In the genomic region with DNA sequence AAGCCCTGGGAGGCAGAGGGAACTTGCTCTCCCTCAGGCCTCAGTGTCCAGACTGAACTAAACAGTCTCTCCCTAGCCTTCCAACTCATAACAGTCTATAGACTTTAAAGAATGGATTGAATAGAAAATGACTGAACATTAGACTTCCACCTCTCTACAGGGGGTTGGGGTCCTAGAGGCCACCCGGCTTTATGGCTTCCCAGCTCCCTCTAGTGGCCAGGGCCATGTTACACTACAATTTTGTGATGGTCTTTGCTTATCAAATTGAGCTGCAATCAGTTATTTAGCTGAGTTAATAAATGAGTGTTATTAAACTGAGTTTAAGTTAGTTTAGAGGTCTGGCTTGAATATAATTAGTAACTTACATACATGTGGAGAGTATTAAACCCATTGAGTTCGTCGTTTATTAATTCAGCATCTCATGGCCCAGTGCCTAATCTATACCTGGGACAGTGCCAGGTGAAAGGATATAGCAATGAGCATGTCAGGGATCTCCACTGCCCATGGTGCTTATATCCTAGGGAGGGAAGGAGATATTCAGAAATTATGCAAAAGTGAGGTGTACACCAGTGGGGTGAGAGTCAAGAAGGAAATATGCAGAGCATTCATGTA, we compare ENCODE assay signal across 1 cellular context.
TF ChIP-seq lines count a peak whose summit lies in the region.

No MANE protein-coding gene starts in this region.

TF ChIP-seq in K562, 482 proteins besides CTCF, POLR2A, EP300 and RAD21 (continued from another document):
- TF ChIP-seq, protein P1, sequence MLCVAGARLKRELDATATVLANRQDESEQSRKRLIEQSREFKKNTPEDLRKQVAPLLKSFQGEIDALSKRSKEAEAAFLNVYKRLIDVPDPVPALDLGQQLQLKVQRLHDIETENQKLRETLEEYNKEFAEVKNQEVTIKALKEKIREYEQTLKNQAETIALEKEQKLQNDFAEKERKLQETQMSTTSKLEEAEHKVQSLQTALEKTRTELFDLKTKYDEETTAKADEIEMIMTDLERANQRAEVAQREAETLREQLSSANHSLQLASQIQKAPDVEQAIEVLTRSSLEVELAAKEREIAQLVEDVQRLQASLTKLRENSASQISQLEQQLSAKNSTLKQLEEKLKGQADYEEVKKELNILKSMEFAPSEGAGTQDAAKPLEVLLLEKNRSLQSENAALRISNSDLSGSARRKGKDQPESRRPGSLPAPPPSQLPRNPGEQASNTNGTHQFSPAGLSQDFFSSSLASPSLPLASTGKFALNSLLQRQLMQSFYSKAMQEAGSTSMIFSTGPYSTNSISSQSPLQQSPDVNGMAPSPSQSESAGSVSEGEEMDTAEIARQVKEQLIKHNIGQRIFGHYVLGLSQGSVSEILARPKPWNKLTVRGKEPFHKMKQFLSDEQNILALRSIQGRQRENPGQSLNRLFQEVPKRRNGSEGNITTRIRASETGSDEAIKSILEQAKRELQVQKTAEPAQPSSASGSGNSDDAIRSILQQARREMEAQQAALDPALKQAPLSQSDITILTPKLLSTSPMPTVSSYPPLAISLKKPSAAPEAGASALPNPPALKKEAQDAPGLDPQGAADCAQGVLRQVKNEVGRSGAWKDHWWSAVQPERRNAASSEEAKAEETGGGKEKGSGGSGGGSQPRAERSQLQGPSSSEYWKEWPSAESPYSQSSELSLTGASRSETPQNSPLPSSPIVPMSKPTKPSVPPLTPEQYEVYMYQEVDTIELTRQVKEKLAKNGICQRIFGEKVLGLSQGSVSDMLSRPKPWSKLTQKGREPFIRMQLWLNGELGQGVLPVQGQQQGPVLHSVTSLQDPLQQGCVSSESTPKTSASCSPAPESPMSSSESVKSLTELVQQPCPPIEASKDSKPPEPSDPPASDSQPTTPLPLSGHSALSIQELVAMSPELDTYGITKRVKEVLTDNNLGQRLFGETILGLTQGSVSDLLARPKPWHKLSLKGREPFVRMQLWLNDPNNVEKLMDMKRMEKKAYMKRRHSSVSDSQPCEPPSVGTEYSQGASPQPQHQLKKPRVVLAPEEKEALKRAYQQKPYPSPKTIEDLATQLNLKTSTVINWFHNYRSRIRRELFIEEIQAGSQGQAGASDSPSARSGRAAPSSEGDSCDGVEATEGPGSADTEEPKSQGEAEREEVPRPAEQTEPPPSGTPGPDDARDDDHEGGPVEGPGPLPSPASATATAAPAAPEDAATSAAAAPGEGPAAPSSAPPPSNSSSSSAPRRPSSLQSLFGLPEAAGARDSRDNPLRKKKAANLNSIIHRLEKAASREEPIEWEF (CRISPR knock-in tag; IDR thresholded peaks at IDR 0.05): no peak
- TF ChIP-seq SAFB2 (IDR thresholded peaks at IDR 0.05; ENCODE audit: borderline replicate concordance, low read depth, low read length, severe bottlenecking): no peak
- no peak for TF ChIP-seq CAMTA2 (CRISPR knock-in tag; conservative IDR thresholded peaks at IDR 0.05)
- peak; percentile 26; the same call in 1 of the 2 replicates for TF ChIP-seq ZBTB7A (IDR thresholded peaks at IDR 0.05; ENCODE audit: borderline replicate concordance, control insufficient read depth, low read depth, low read length)
